In genomic region chr12:93102744-93103143, GRCh38 we compare ENCODE assay signal across 22 cellular contexts.
"Had no signal": no experiment of that assay in that cellular context is flagged by ENCODE, and none has a peak within 500 bp of the region (broad histone marks: within the 10 kb centered on the region; RNA-seq: fewer than 3 reads in every experiment).

No MANE protein-coding gene starts in this region.

- H3K4me3 ChIP-seq: thoracic aorta had no signal

- H3K9me3 ChIP-seq: thoracic aorta had no signal

- H3K27ac Mint-ChIP-seq: activated CD4-positive, alpha-beta memory T cell treated with anti-CD3 and anti-CD28 coated beads, Interleukin-2, amount 10 ng/mL, durations not matched to agents 7 days and 5 days; activated CD4-positive, alpha-beta T cell treated with anti-CD3 and anti-CD28 coated beads, Interleukin-2, amount 10 ng/mL, durations not matched to agents 24 days and 14 days; activated naive CD4-positive, alpha-beta T cell treated with anti-CD3 and anti-CD28 coated beads, Interleukin-2, amount 10 ng/mL, durations not matched to agents 7 days and 5 days; activated naive CD8-positive, alpha-beta T cell treated with anti-CD3 and anti-CD28 coated beads, Interleukin-2, amount 50 U/mL, for 24 hours; activated T-cell treated with anti-CD3 and anti-CD28 coated beads, Interleukin-2, amount 50 U/mL, for 72 hours; natural killer cell treated with Interleukin-12 subunit alpha and Interleukin-12 subunit beta and Interleukin-15 and Interleukin-18, amount 100 ng/mL, for 72 hours had no signal

- DNase-seq: activated CD4-positive, alpha-beta memory T cell treated with anti-CD3 and anti-CD28 coated beads, Interleukin-2, amount 10 ng/mL, durations not matched to agents 7 days and 5 days; activated CD4-positive, alpha-beta T cell treated with anti-CD3 and anti-CD28 coated beads, Interleukin-2, amount 10 ng/mL, durations not matched to agents 24 days and 14 days; activated effector memory CD4-positive, alpha-beta T cell treated with Interleukin-2 at 50 U/mL for 16 hours; activated naive CD4-positive, alpha-beta T cell treated with anti-CD3 and anti-CD28 coated beads, Interleukin-2, amount 10 ng/mL, durations not matched to agents 7 days and 5 days; activated naive CD8-positive, alpha-beta T cell treated with anti-CD3 and anti-CD28 coated beads, Interleukin-2, amount 50 U/mL, for 24 hours; activated T-cell treated with anti-CD3 and anti-CD28 coated beads, Interleukin-2, amount 50 U/mL, for 72 hours; cortex of kidney; glutamatergic neuron; islet precursor cell; left cardiac atrium; midbrain; nucleus accumbens; retina; stimulated activated CD4-positive, alpha-beta T cell treated with anti-CD3 and anti-CD28 coated beads, Interleukin-4, amount 100 ng/mL, for 24 hours; stimulated activated naive CD4-positive, alpha-beta T cell treated with Interleukin-2 at 50 U/mL for 16 hours; SW 1271; T-helper 2 cell had no signal

- H3K4me3 Mint-ChIP-seq: activated CD4-positive, alpha-beta memory T cell treated with anti-CD3 and anti-CD28 coated beads, Interleukin-2, amount 10 ng/mL, durations not matched to agents 7 days and 5 days; activated CD4-positive, alpha-beta T cell treated with anti-CD3 and anti-CD28 coated beads, Interleukin-2, amount 10 ng/mL, durations not matched to agents 24 days and 14 days; activated naive CD4-positive, alpha-beta T cell treated with anti-CD3 and anti-CD28 coated beads, Interleukin-2, amount 10 ng/mL, durations not matched to agents 7 days and 5 days; activated naive CD8-positive, alpha-beta T cell treated with anti-CD3 and anti-CD28 coated beads, Interleukin-2, amount 50 U/mL, for 24 hours; activated T-cell treated with anti-CD3 and anti-CD28 coated beads, Interleukin-2, amount 50 U/mL, for 72 hours; natural killer cell treated with Interleukin-12 subunit alpha and Interleukin-12 subunit beta and Interleukin-15 and Interleukin-18, amount 100 ng/mL, for 72 hours had no signal

- H3K27me3 Mint-ChIP-seq: activated CD4-positive, alpha-beta memory T cell treated with anti-CD3 and anti-CD28 coated beads, Interleukin-2, amount 10 ng/mL, durations not matched to agents 7 days and 5 days; activated CD4-positive, alpha-beta T cell treated with anti-CD3 and anti-CD28 coated beads, Interleukin-2, amount 10 ng/mL, durations not matched to agents 24 days and 14 days; activated naive CD4-positive, alpha-beta T cell treated with anti-CD3 and anti-CD28 coated beads, Interleukin-2, amount 10 ng/mL, durations not matched to agents 7 days and 5 days; natural killer cell treated with Interleukin-12 subunit alpha and Interleukin-12 subunit beta and Interleukin-15 and Interleukin-18, amount 100 ng/mL, for 72 hours had no signal

- H3K9me3 Mint-ChIP-seq: activated CD4-positive, alpha-beta memory T cell treated with anti-CD3 and anti-CD28 coated beads, Interleukin-2, amount 10 ng/mL, durations not matched to agents 7 days and 5 days; activated CD4-positive, alpha-beta T cell treated with anti-CD3 and anti-CD28 coated beads, Interleukin-2, amount 10 ng/mL, durations not matched to agents 24 days and 14 days; activated naive CD4-positive, alpha-beta T cell treated with anti-CD3 and anti-CD28 coated beads, Interleukin-2, amount 10 ng/mL, durations not matched to agents 7 days and 5 days; activated T-cell treated with anti-CD3 and anti-CD28 coated beads, Interleukin-2, amount 50 U/mL, for 72 hours; natural killer cell treated with Interleukin-12 subunit alpha and Interleukin-12 subunit beta and Interleukin-15 and Interleukin-18, amount 100 ng/mL, for 72 hours had no signal

- H3K36me3 ChIP-seq: thoracic aorta had no signal

- ATAC-seq: activated CD4-positive, CD25-positive, alpha-beta regulatory T cell treated with anti-CD3 and anti-CD28 coated beads, Interleukin-2, amount 50 U/mL, for 24 hours; activated naive CD8-positive, alpha-beta T cell treated with anti-CD3 and anti-CD28 coated beads, Interleukin-2, amount 50 U/mL, for 24 hours; activated T-cell treated with anti-CD3 and anti-CD28 coated beads, Interleukin-2, amount 50 U/mL, for 72 hours; left cardiac atrium; natural killer cell treated with Interleukin-12 subunit alpha and Interleukin-12 subunit beta and Interleukin-15 and Interleukin-18, amount 100 ng/mL, for 72 hours had no signal

- H3K27ac ChIP-seq: epithelial cell of prostate, parathyroid adenoma had no signal

- H3K36me3 Mint-ChIP-seq: activated naive CD4-positive, alpha-beta T cell treated with anti-CD3 and anti-CD28 coated beads, Interleukin-2, amount 10 ng/mL, durations not matched to agents 7 days and 5 days; natural killer cell treated with Interleukin-12 subunit alpha and Interleukin-12 subunit beta and Interleukin-15 and Interleukin-18, amount 100 ng/mL, for 72 hours had no signal
